In the genomic region with DNA sequence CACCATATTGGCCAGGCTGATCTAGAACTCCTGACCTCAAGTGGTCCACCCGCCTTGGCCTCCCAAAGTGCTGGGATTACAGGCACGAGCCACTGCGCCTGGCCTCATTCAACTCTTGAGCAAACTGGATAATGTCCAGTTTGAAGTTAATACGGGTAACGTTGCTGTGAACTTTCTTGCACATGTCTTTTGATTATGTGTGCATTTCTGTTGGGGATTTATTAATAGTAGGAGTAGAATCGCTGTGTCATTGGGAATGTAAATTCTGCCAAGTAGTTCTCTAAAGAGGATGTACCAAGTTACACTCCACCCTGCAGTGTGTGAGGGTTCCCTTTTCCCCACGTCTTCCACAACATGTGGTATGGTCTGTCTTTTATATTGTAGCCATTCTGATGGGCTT, we compare ENCODE assay signal across 1 cellular context.
TF ChIP-seq lines count a peak whose summit lies in the region.

No MANE protein-coding gene starts in this region.

TF ChIP-seq in WTC11, 78 proteins besides CTCF, POLR2A, EP300 and RAD21 (continued from another document):
- TF ChIP-seq PRDM15 (CRISPR knock-in tag; IDR thresholded peaks at IDR 0.05) (no peak), ZNF138 (CRISPR knock-in tag; conservative IDR thresholded peaks at IDR 0.05) (no peak), IRF2 (CRISPR knock-in tag; IDR thresholded peaks at IDR 0.05; ENCODE audit: borderline replicate concordance, low read depth) (no peak), PRRX2 (CRISPR knock-in tag; IDR thresholded peaks at IDR 0.05) (no peak), ATF6 (CRISPR knock-in tag; IDR thresholded peaks at IDR 0.05) (no peak)
- TF ChIP-seq, protein P1, sequence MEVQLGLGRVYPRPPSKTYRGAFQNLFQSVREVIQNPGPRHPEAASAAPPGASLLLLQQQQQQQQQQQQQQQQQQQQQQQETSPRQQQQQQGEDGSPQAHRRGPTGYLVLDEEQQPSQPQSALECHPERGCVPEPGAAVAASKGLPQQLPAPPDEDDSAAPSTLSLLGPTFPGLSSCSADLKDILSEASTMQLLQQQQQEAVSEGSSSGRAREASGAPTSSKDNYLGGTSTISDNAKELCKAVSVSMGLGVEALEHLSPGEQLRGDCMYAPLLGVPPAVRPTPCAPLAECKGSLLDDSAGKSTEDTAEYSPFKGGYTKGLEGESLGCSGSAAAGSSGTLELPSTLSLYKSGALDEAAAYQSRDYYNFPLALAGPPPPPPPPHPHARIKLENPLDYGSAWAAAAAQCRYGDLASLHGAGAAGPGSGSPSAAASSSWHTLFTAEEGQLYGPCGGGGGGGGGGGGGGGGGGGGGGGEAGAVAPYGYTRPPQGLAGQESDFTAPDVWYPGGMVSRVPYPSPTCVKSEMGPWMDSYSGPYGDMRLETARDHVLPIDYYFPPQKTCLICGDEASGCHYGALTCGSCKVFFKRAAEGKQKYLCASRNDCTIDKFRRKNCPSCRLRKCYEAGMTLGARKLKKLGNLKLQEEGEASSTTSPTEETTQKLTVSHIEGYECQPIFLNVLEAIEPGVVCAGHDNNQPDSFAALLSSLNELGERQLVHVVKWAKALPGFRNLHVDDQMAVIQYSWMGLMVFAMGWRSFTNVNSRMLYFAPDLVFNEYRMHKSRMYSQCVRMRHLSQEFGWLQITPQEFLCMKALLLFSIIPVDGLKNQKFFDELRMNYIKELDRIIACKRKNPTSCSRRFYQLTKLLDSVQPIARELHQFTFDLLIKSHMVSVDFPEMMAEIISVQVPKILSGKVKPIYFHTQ (CRISPR knock-in tag; IDR thresholded peaks at IDR 0.05): no peak
